18 cellular contexts compared by ENCODE assay signal in genomic region chr7:55135462-55135861, GRCh38.
DNase-seq lines count a peak whose midpoint lies in the region; ATAC-seq, FAIRE-seq and TF ChIP-seq lines count a peak whose summit lies in the region.
"Had no signal": no experiment of that assay in that cellular context is flagged by ENCODE, and none has a peak within 500 bp of the region (broad histone marks: within the 10 kb centered on the region; RNA-seq: fewer than 3 reads in every experiment).

No MANE protein-coding gene starts in this region.

- H3K9me3 Mint-ChIP-seq in astrocyte (ENCODE audit: unreplicated experiment) (peaks cover 1% of the 10 kb centered on the region), chondrocyte (ENCODE audit: low read depth) (peaks cover 12% of the 10 kb centered on the region)

- H3K36me3 ChIP-seq in PC-3 (ENCODE audit: low read depth, low read length) (peaks cover 4% of the 10 kb centered on the region; the same call in 1 of the 2 replicates), astrocyte (ENCODE audit: insufficient read depth, low read length) (peaks cover 3% of the 10 kb centered on the region), esophagus muscularis mucosa (no peaks in the 10 kb centered on the region), small intestine (ENCODE audit: control insufficient read depth in 2 of 2, insufficient read depth in 2 of 2, low read length in 2 of 2) (no peaks in the 10 kb centered on the region)

- H3K4me2 ChIP-seq in PC-3 (ENCODE audit: low read length) (peak overlapping the region; percentile 74; the same call in 1 of the 2 replicates), astrocyte (ENCODE audit: low read length) (no peak overlapping the region)

- H3K9me3 ChIP-seq in PC-3 (ENCODE audit: low read length) (no peaks in the 10 kb centered on the region), astrocyte (ENCODE audit: insufficient read depth, low read depth, low read length) (no peaks in the 10 kb centered on the region), esophagus muscularis mucosa (no peaks in the 10 kb centered on the region), small intestine (ENCODE audit: control insufficient read depth, low read depth) (no peaks in the 10 kb centered on the region)

- H3F3A ChIP-seq in PC-3 (ENCODE audit: low read length, unreplicated experiment), result peaks cover 6% of the 10 kb centered on the region

- H3K27ac Mint-ChIP-seq in astrocyte (ENCODE audit: unreplicated experiment), result no peak overlapping the region
- H3K27ac Mint-ChIP-seq in chondrocyte (ENCODE audit: unreplicated experiment), result no peak overlapping the region
- H3K27ac Mint-ChIP-seq: B cell, CD14-positive monocyte had no signal

- no peak for TF ChIP-seq CTCF in PC-3 (conservative IDR thresholded peaks at IDR 0.05; ENCODE audit: low read depth, low read length)
- no peak for TF ChIP-seq CTCF in astrocyte (IDR thresholded peaks at IDR 0.05; ENCODE audit: insufficient read depth, low read depth, low read length)
- no peak for TF ChIP-seq CTCF in esophagus muscularis mucosa (IDR thresholded peaks at IDR 0.05)
- no peak for TF ChIP-seq CTCF in chondrocyte (IDR thresholded peaks at IDR 0.05)

- POLR2A ChIA-PET in PC-3 (lab: Charles Lee; ENCODE audit: unreplicated experiment), result no interaction called here

- FAIRE-seq in astrocyte (lab: Jason Lieb, UNC) (no peak), small intestine (lab: Jason Lieb, UNC) (peak; percentile 85)
- FAIRE-seq: GM18507 had no signal

- DNase-seq in PC-3 (no peak), astrocyte (ENCODE audit: low read depth) (no peak), esophagus muscularis mucosa (ENCODE audit: extremely low spot score) (no peak), small intestine (no peak), chondrocyte (ENCODE audit: low spot score) (no peak)
- DNase-seq in activated naive CD4-positive, alpha-beta T cell (lab: John Stamatoyannopoulos, UW), result no peak
- DNase-seq: GOT3, HCEC 1CT, KG1, NCI-H1092 treated with DMSO at 0.1 percent for 48 hours, NCI-H1436 treated with DMSO at 0.1 percent for 48 hours, NCI-H1930, NCI-H226, NCI-H524 treated with DMSO at 0.1 percent for 48 hours had no signal

- peaks cover 34% of the 10 kb centered on the region for H3K4me1 Mint-ChIP-seq in astrocyte (ENCODE audit: low read depth, unreplicated experiment)
- H3K4me1 Mint-ChIP-seq in chondrocyte (ENCODE audit: low read depth), result peaks cover 44% of the 10 kb centered on the region
- H3K4me1 Mint-ChIP-seq: B cell, CD14-positive monocyte had no signal

- H3K4me3 Mint-ChIP-seq in astrocyte (ENCODE audit: unreplicated experiment) (no peak overlapping the region), chondrocyte (ENCODE audit: unreplicated experiment) (no peak overlapping the region)
- H3K4me3 Mint-ChIP-seq: B cell, CD14-positive monocyte had no signal

- H3K9me2 ChIP-seq in PC-3 (replicated peaks; ENCODE audit: low read length), result no peaks in the 10 kb centered on the region

- no TSS peak for BruUV-seq in PC-3 (replicated peaks; lab: Mats Ljungman, UMichigan)

- no peak overlapping the region for H3K4me3 ChIP-seq in PC-3 (ENCODE audit: low read length)
- no peak overlapping the region for H3K4me3 ChIP-seq in astrocyte (ENCODE audit: insufficient read depth, low read depth, low read length)
- H3K4me3 ChIP-seq in esophagus muscularis mucosa, result no peak overlapping the region
- no peak overlapping the region for H3K4me3 ChIP-seq in small intestine (ENCODE audit: low read depth in 1 of 2, low read length in 2 of 2)

- no peaks in the 10 kb centered on the region for H3K27me3 ChIP-seq in PC-3 (ENCODE audit: low read length)
- no peaks in the 10 kb centered on the region for H3K27me3 ChIP-seq in astrocyte (ENCODE audit: insufficient read depth, low read length)
- no peaks in the 10 kb centered on the region for H3K27me3 ChIP-seq in esophagus muscularis mucosa
- H3K27me3 ChIP-seq in small intestine (ENCODE audit: control insufficient read depth in 2 of 2, insufficient read depth in 2 of 2, low read length in 2 of 2), result no peaks in the 10 kb centered on the region

- intact Hi-C loops in PC-3 (cut with micrococcal nuclease) (no loop called here), esophagus muscularis mucosa (cut with DNase I) (no loop called here)

- H3K4me1 ChIP-seq in PC-3 (ENCODE audit: insufficient read depth, low read length), result peaks cover 54% of the 10 kb centered on the region
- peaks cover 43% of the 10 kb centered on the region for H3K4me1 ChIP-seq in astrocyte (ENCODE audit: insufficient read depth, low read length)
- H3K4me1 ChIP-seq in esophagus muscularis mucosa, result peaks cover 48 to 58% (median 55%) of the 10 kb centered on the region in 4 donors
- peaks cover under 1 to 4% of the 10 kb centered on the region in 2 donors for H3K4me1 ChIP-seq in small intestine (ENCODE audit: control insufficient read depth in 2 of 2, insufficient read depth in 1 of 2, low read depth in 1 of 2, low read length in 1 of 2)

- H4K20me1 ChIP-seq in PC-3 (ENCODE audit: low read length) (no peaks in the 10 kb centered on the region), astrocyte (ENCODE audit: insufficient read depth, low read length) (no peaks in the 10 kb centered on the region)

- H3K9ac ChIP-seq in PC-3 (ENCODE audit: low read length), result peak overlapping the region; percentile 88; the same call in 1 of the 2 replicates
- no peak overlapping the region for H3K9ac ChIP-seq in astrocyte (ENCODE audit: low read length)

- peak overlapping the region; percentile 99 for H3K27ac ChIP-seq in PC-3 (ENCODE audit: low read length)
- peak overlapping the region; percentile 100 for H3K27ac ChIP-seq in astrocyte (ENCODE audit: low read depth, low read length)
- H3K27ac ChIP-seq in esophagus muscularis mucosa (replicated peaks in 1 of 4), result peak overlapping the region in 3 of 4 donors; percentile 87 to 90 (median 89)
- no peak overlapping the region for H3K27ac ChIP-seq in small intestine (ENCODE audit: low read depth in 1 of 2, low read length in 1 of 2)

- no peaks in the 10 kb centered on the region for H3K27me3 Mint-ChIP-seq in astrocyte (ENCODE audit: low read depth, unreplicated experiment)
- H3K27me3 Mint-ChIP-seq in chondrocyte (ENCODE audit: low read depth), result no peaks in the 10 kb centered on the region

- H3K79me2 ChIP-seq in PC-3 (ENCODE audit: low read length) (peaks cover 71% of the 10 kb centered on the region), astrocyte (ENCODE audit: insufficient read depth, low read length) (peaks cover 45% of the 10 kb centered on the region)

- peaks cover 3% of the 10 kb centered on the region for H3K36me3 Mint-ChIP-seq in astrocyte (ENCODE audit: low read depth, unreplicated experiment)
- H3K36me3 Mint-ChIP-seq in chondrocyte (ENCODE audit: low read depth), result peaks cover 1% of the 10 kb centered on the region
- H3K36me3 Mint-ChIP-seq: CD14-positive monocyte had no signal

- no peak for TF ChIP-seq POLR2A in esophagus muscularis mucosa (IDR thresholded peaks at IDR 0.05; ENCODE audit: low read depth)

- ATAC-seq in PC-3, result no peak
- ATAC-seq in GM19023 (IDR thresholded peaks at IDR 0.05; ENCODE audit: unreplicated experiment), result no peak

- CTCF ChIA-PET in PC-3 (lab: Charles Lee), result no interaction called here

- no peak overlapping the region for H2AFZ ChIP-seq in PC-3 (ENCODE audit: low read length)
- H2AFZ ChIP-seq in astrocyte (ENCODE audit: low read depth, low read length), result no peak overlapping the region

- no peak for TF ChIP-seq EP300 in esophagus muscularis mucosa (IDR thresholded peaks at IDR 0.05)

Comparison
In these comparisons a context has a peak if more than half of its experiments do, and no peak if none do; other contexts are left out.
1. H3K27ac ChIP-seq: peak in PC-3 (single experiment), astrocyte (single experiment) and esophagus muscularis mucosa (3 of 4); none in small intestine (0 of 2).